In genomic region chr17:61837175-61838051, GRCh38 we compare ENCODE assay signal across 8 cellular contexts. TPM values are rescaled to one million over a fixed set of nuclear protein-coding genes. Genes with fewer than 3 reads are reported as not detected.
A peak's percentile ranks its signal among the peaks of the same experiment; 100 is the strongest.
DNase-seq lines count a peak whose midpoint lies in the region; ATAC-seq and TF ChIP-seq lines count a peak whose summit lies in the region.

No MANE protein-coding gene starts in this region.

- no peak for TF ChIP-seq EP300 in upper lobe of left lung (IDR thresholded peaks at IDR 0.05)

- H3K4me3 ChIP-seq in esophagus squamous epithelium (no peak overlapping the region), neural progenitor cell (no peak overlapping the region), upper lobe of left lung (no peak overlapping the region)

- no peaks in the 10 kb centered on the region for H3K4me1 Mint-ChIP-seq in CD4-positive, alpha-beta T cell (ENCODE audit: low read depth)
- no peaks in the 10 kb centered on the region for H3K4me1 Mint-ChIP-seq in neural progenitor cell

- DNase-seq in CD4-positive, alpha-beta T cell = peak; percentile 9 to 47 (median 32)
- peak; percentile 57 for DNase-seq in HCEC 1CT
- peak; percentile 78 for DNase-seq in NCI-H69 (lab: John Stamatoyannopoulos, UW)
- DNase-seq in activated CD8-positive, alpha-beta memory T cell treated with anti-CD3 and anti-CD28 coated beads for 24 hours = peak; percentile 68
- DNase-seq in esophagus squamous epithelium (lab: John Stamatoyannopoulos, UW) = no peak
- peak; percentile 74 for DNase-seq in neural progenitor cell (ENCODE audit: low spot score)
- DNase-seq in upper lobe of left lung = peak in 1 of 2 donors; percentile 55
- DNase-seq in cortex of kidney (lab: John Stamatoyannopoulos, UW) = no peak

- peaks cover 11% of the 10 kb centered on the region for H4K20me1 ChIP-seq in neural progenitor cell (ENCODE audit: low read depth)

- no peak overlapping the region for H2AFZ ChIP-seq in neural progenitor cell (replicated peaks)

- no peaks in the 10 kb centered on the region for H3K27me3 ChIP-seq in CD4-positive, alpha-beta T cell (ENCODE audit: control insufficient read depth, insufficient read depth, low read length)
- H3K27me3 ChIP-seq in esophagus squamous epithelium = no peaks in the 10 kb centered on the region
- H3K27me3 ChIP-seq in neural progenitor cell = no peaks in the 10 kb centered on the region
- H3K27me3 ChIP-seq in upper lobe of left lung = no peaks in the 10 kb centered on the region

- peak; percentile 65 for TF ChIP-seq CTCF in CD4-positive, alpha-beta T cell (IDR thresholded peaks at IDR 0.05)
- TF ChIP-seq CTCF in esophagus squamous epithelium (IDR thresholded peaks at IDR 0.05) (peak; percentile 26 to 81 (median 73)), neural progenitor cell (IDR thresholded peaks at IDR 0.05) (peak; percentile 73), upper lobe of left lung (IDR thresholded peaks at IDR 0.05) (peak in 5 of 6 experiments; percentile 43 to 65 (median 56))

- no peaks in the 10 kb centered on the region for H3F3A ChIP-seq in neural progenitor cell (ENCODE audit: low read depth)

- no peak overlapping the region for H3K27ac Mint-ChIP-seq in CD4-positive, alpha-beta T cell
- H3K27ac Mint-ChIP-seq in neural progenitor cell = no peak overlapping the region

- CTCF ChIA-PET in CD4-positive, alpha-beta T cell (lab: Charles Lee) = interaction anchor here (0.9 to 1.8 kb wide), 4 partner anchors 12 to 428 kb away, joined by 4 to 11 read pairs (median 4); no protein-coding TSS in a partner anchor

- no peak overlapping the region for H3K4me3 Mint-ChIP-seq in CD4-positive, alpha-beta T cell
- no peak overlapping the region for H3K4me3 Mint-ChIP-seq in neural progenitor cell

- no peaks in the 10 kb centered on the region for H3K9me3 Mint-ChIP-seq in CD4-positive, alpha-beta T cell
- H3K9me3 Mint-ChIP-seq in neural progenitor cell = no peaks in the 10 kb centered on the region

- no peak for TF ChIP-seq POLR2A in esophagus squamous epithelium (IDR thresholded peaks at IDR 0.05)
- TF ChIP-seq POLR2A in upper lobe of left lung (IDR thresholded peaks at IDR 0.05) = no peak

- ATAC-seq in CD4-positive, alpha-beta T cell (ENCODE audit: poor library complexity) = peak; percentile 43
- ATAC-seq in upper lobe of left lung (ENCODE audit: low FRiP score in 2 of 2) = peak in 1 of 2 donors; percentile 55

- H3K9me3 ChIP-seq in CD4-positive, alpha-beta T cell (ENCODE audit: control insufficient read depth, low read length) = no peaks in the 10 kb centered on the region
- no peaks in the 10 kb centered on the region for H3K9me3 ChIP-seq in esophagus squamous epithelium
- no peaks in the 10 kb centered on the region for H3K9me3 ChIP-seq in neural progenitor cell (ENCODE audit: low read depth)
- H3K9me3 ChIP-seq in upper lobe of left lung = no peaks in the 10 kb centered on the region

- intact Hi-C loops in CD4-positive, alpha-beta T cell (cut with DNase I, micrococcal nuclease) = loop anchor here (2.0 to 10.0 kb wide), 5 partner anchors 200 to 1120 kb away; no protein-coding TSS in a partner anchor
- intact Hi-C loops in esophagus squamous epithelium (cut with DNase I) = loop anchor here (5.0 kb wide), 1 partner anchor 425 kb away; no protein-coding TSS in a partner anchor

- H3K27ac ChIP-seq in CD4-positive, alpha-beta T cell (ENCODE audit: low read depth, low read length) = no peak overlapping the region
- H3K27ac ChIP-seq in esophagus squamous epithelium (no peak overlapping the region), neural progenitor cell (no peak overlapping the region), upper lobe of left lung (no peak overlapping the region)

- POLR2A ChIA-PET in CD4-positive, alpha-beta T cell (lab: Charles Lee) = no interaction called here

- no peaks in the 10 kb centered on the region for H3K79me2 ChIP-seq in neural progenitor cell (ENCODE audit: low read depth)

- H3K4me1 ChIP-seq in esophagus squamous epithelium (peaks cover 0 to 8% (median 0%) of the 10 kb centered on the region in 3 donors), neural progenitor cell (no peaks in the 10 kb centered on the region), upper lobe of left lung (no peaks in the 10 kb centered on the region)

- H3K4me2 ChIP-seq in neural progenitor cell = no peak overlapping the region

- no peak overlapping the region for H3K9ac ChIP-seq in neural progenitor cell

- no peaks in the 10 kb centered on the region for H3K36me3 ChIP-seq in esophagus squamous epithelium
- peaks cover 2% of the 10 kb centered on the region for H3K36me3 ChIP-seq in neural progenitor cell
- H3K36me3 ChIP-seq in upper lobe of left lung = no peaks in the 10 kb centered on the region

- WGBS in esophagus squamous epithelium, 2 donors = 37 to 51% methylated on average over 4 of the region's 4 CpGs
- WGBS in upper lobe of left lung, 2 donors = 52 to 68% methylated on average over 4 of the region's 4 CpGs

- H3K36me3 Mint-ChIP-seq in CD4-positive, alpha-beta T cell (ENCODE audit: low read depth) = no peaks in the 10 kb centered on the region
- peaks cover 9% of the 10 kb centered on the region for H3K36me3 Mint-ChIP-seq in neural progenitor cell

- no peaks in the 10 kb centered on the region for H3K27me3 Mint-ChIP-seq in CD4-positive, alpha-beta T cell
- H3K27me3 Mint-ChIP-seq in neural progenitor cell (ENCODE audit: insufficient read depth, low read depth) = no peaks in the 10 kb centered on the region

RNA-seq across cellular contexts. Expression of gene BRIP1, which starts 25.9 kb away (rescaled TPM):
- 1 to 10 TPM; 1.0 to 1.9 TPM for total RNA-seq in CD4-positive, alpha-beta T cell
- total RNA-seq in esophagus squamous epithelium = 1 to 10 TPM; 1.6 to 7.0 (median 3.2) TPM
- total RNA-seq in neural progenitor cell (ENCODE audit: low replicate concordance) = 40.5 and 66.4 TPM in 2 replicates
- 1 to 10 TPM in 2 of 6 donors, under 1 TPM in 4; 0.55 to 2.5 (median 0.85) TPM for total RNA-seq in upper lobe of left lung

Comparison
In these comparisons a context has a peak if more than half of its experiments do, and no peak if none do; other contexts are left out.
1. DNase-seq: peak in CD4-positive, alpha-beta T cell (10 of 10), HCEC 1CT (single experiment), NCI-H69 (single experiment), activated CD8-positive, alpha-beta memory T cell treated with anti-CD3 and anti-CD28 coated beads for 24 hours (single experiment) and neural progenitor cell (single experiment); none in esophagus squamous epithelium (single experiment) and cortex of kidney (single experiment).
2. Peak in every context shown above with its lines, with median percentiles within 50 percentile points of each other: CTCF ChIP-seq.